In the genomic region with DNA sequence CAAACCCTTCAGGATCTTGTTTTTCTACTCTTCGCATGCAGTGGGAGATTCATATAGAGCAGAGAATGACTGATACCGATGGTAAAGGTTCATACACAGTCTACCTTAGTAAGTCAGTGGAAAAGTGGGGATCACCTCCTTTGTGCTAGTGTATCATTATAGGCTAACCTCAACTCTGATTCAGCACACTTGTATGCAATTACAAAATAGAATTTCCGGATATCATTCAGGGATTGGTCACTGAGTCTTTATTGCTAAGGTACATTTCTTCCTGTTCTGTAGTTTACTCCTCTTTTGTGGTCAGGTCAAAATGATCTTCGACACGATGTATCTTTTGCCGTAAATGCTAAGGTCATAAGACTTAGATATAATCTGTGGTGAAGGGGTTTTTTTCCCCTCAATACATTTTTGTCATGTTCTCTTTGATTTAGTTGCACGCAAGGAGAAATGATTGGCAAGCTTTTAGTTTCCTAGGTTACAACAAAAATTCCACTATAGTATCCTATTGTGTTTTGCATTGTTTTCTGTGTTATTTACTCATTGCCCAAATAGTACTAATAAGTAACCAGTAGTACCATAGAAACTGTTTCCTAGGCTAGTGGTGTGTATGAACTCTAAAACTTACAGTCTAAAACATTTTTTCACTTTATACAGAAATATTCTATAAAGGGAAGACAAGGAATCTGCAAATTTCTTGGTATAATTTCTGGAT, we compare ENCODE assay signal across 14 cellular contexts. TPM values are rescaled to one million over a fixed set of nuclear protein-coding genes. Genes with fewer than 3 reads are reported as not detected.
DNase-seq lines count a peak whose midpoint lies in the region; ATAC-seq and TF ChIP-seq lines count a peak whose summit lies in the region.
"Had no signal": no experiment of that assay in that cellular context is flagged by ENCODE, and none has a peak within 500 bp of the region (broad histone marks: within the 10 kb centered on the region; RNA-seq: fewer than 3 reads in every experiment).

No MANE protein-coding gene starts in this region.

- H3K4me3 ChIP-seq in mesenchymal stem cell (ENCODE audit: insufficient read depth in 1 of 2, low read depth in 1 of 2, low read length in 2 of 2): no peak overlapping the region

- CTCF ChIA-PET in activated CD8-positive, alpha-beta memory T cell treated with anti-CD3 and anti-CD28 coated beads, Interleukin-2, amount 10 ng/mL, durations not matched to agents 7 days and 5 days (lab: Charles Lee): no interaction called here
- CTCF ChIA-PET in activated CD4-positive, alpha-beta T cell treated with anti-CD3 and anti-CD28 coated beads, Interleukin-2, amount 10 ng/mL, durations not matched to agents 7 days and 5 days (lab: Charles Lee): no interaction called here

- no peak overlapping the region for H3K27ac Mint-ChIP-seq in activated CD8-positive, alpha-beta memory T cell treated with anti-CD3 and anti-CD28 coated beads, Interleukin-2, amount 10 ng/mL, durations not matched to agents 7 days and 5 days
- no peak overlapping the region for H3K27ac Mint-ChIP-seq in activated CD4-positive, alpha-beta T cell treated with anti-CD3 and anti-CD28 coated beads, Interleukin-2, amount 10 ng/mL, durations not matched to agents 7 days and 5 days
- H3K27ac Mint-ChIP-seq: activated T-cell treated with anti-CD3 and anti-CD28 coated beads, Interleukin-2, amount 50 U/mL, for 24 hours; brain had no signal

- H3K36me3 Mint-ChIP-seq in activated CD8-positive, alpha-beta memory T cell treated with anti-CD3 and anti-CD28 coated beads, Interleukin-2, amount 10 ng/mL, durations not matched to agents 7 days and 5 days: no peaks in the 10 kb centered on the region
- H3K36me3 Mint-ChIP-seq in activated CD4-positive, alpha-beta T cell treated with anti-CD3 and anti-CD28 coated beads, Interleukin-2, amount 10 ng/mL, durations not matched to agents 7 days and 5 days (ENCODE audit: low read depth): no peaks in the 10 kb centered on the region
- H3K36me3 Mint-ChIP-seq: brain had no signal

- peak overlapping the region; percentile 24 to 54 for H3K18ac ChIP-seq in mesenchymal stem cell (ENCODE audit: low read depth in 1 of 2, low read length in 2 of 2)

- H3K79me1 ChIP-seq in mesenchymal stem cell (replicated peaks; ENCODE audit: low read length, poor library complexity, severe bottlenecking): no peaks in the 10 kb centered on the region

- no peaks in the 10 kb centered on the region for H3K27me3 Mint-ChIP-seq in activated CD8-positive, alpha-beta memory T cell treated with anti-CD3 and anti-CD28 coated beads, Interleukin-2, amount 10 ng/mL, durations not matched to agents 7 days and 5 days
- H3K27me3 Mint-ChIP-seq in activated CD4-positive, alpha-beta T cell treated with anti-CD3 and anti-CD28 coated beads, Interleukin-2, amount 10 ng/mL, durations not matched to agents 7 days and 5 days: no peaks in the 10 kb centered on the region
- H3K27me3 Mint-ChIP-seq: activated T-cell treated with anti-CD3 and anti-CD28 coated beads, Interleukin-2, amount 50 U/mL, for 24 hours; brain had no signal

- no peaks in the 10 kb centered on the region for H3K9me3 Mint-ChIP-seq in activated CD8-positive, alpha-beta memory T cell treated with anti-CD3 and anti-CD28 coated beads, Interleukin-2, amount 10 ng/mL, durations not matched to agents 7 days and 5 days (ENCODE audit: low read depth)
- H3K9me3 Mint-ChIP-seq in activated CD4-positive, alpha-beta T cell treated with anti-CD3 and anti-CD28 coated beads, Interleukin-2, amount 10 ng/mL, durations not matched to agents 7 days and 5 days: no peaks in the 10 kb centered on the region
- H3K9me3 Mint-ChIP-seq: brain had no signal

- H3K4me1 ChIP-seq in mesenchymal stem cell (ENCODE audit: control insufficient read depth, insufficient read depth, low read depth, low read length): no peaks in the 10 kb centered on the region

- no peaks in the 10 kb centered on the region for H3K27me3 ChIP-seq in mesenchymal stem cell (ENCODE audit: control insufficient read depth in 1 of 2, insufficient read depth in 1 of 2, low read length in 2 of 2)
- H3K27me3 ChIP-seq: neutrophil had no signal

- H4K8ac ChIP-seq in mesenchymal stem cell (ENCODE audit: low read length): no peak overlapping the region

- WGBS in mesenchymal stem cell: 53% methylated on average over 4 of the region's 7 CpGs

- no peak overlapping the region for H2BK5ac ChIP-seq in mesenchymal stem cell (ENCODE audit: low read depth, low read length, poor library complexity, severe bottlenecking)

- no peaks in the 10 kb centered on the region for H3K4me1 Mint-ChIP-seq in activated CD8-positive, alpha-beta memory T cell treated with anti-CD3 and anti-CD28 coated beads, Interleukin-2, amount 10 ng/mL, durations not matched to agents 7 days and 5 days
- no peaks in the 10 kb centered on the region for H3K4me1 Mint-ChIP-seq in activated CD4-positive, alpha-beta T cell treated with anti-CD3 and anti-CD28 coated beads, Interleukin-2, amount 10 ng/mL, durations not matched to agents 7 days and 5 days
- H3K4me1 Mint-ChIP-seq: brain had no signal

- no peak overlapping the region for H2AK5ac ChIP-seq in mesenchymal stem cell (ENCODE audit: low read length, severe bottlenecking)

- H2BK15ac ChIP-seq in mesenchymal stem cell (ENCODE audit: low read depth, poor library complexity, severe bottlenecking): no peak overlapping the region

- H4K91ac ChIP-seq in mesenchymal stem cell (ENCODE audit: low read length): peak overlapping the region; percentile 27

- no peak overlapping the region for H3K4ac ChIP-seq in mesenchymal stem cell (ENCODE audit: low read depth in 1 of 2, low read length in 2 of 2)

- H3K4me2 ChIP-seq in mesenchymal stem cell (ENCODE audit: low read length, poor library complexity, severe bottlenecking): no peak overlapping the region

- peak; percentile 21 to 43 for ATAC-seq in activated CD4-positive, CD25-positive, alpha-beta regulatory T cell treated with anti-CD3 and anti-CD28 coated beads, Interleukin-2, amount 50 U/mL, for 24 hours
- ATAC-seq in HG03342 (IDR thresholded peaks at IDR 0.05; ENCODE audit: unreplicated experiment): peak; percentile 67
- peak; percentile 50 for ATAC-seq in SK-N-SH treated with all-trans-retinoic acid at 6 μM for 48 hours
- no peak for ATAC-seq in activated CD8-positive, alpha-beta memory T cell treated with anti-CD3 and anti-CD28 coated beads, Interleukin-2, amount 10 ng/mL, durations not matched to agents 7 days and 5 days
- no peak for ATAC-seq in GM21737 (IDR thresholded peaks at IDR 0.05; ENCODE audit: unreplicated experiment)

- H2BK12ac ChIP-seq in mesenchymal stem cell (ENCODE audit: low read length in 2 of 2): peak overlapping the region in 1 of 2 experiments; percentile 42

- no peak for DNase-seq in activated CD4-positive, CD25-positive, alpha-beta regulatory T cell (lab: John Stamatoyannopoulos, UW)
- DNase-seq in mesenchymal stem cell: peak; percentile 66
- no peak for DNase-seq in activated CD8-positive, alpha-beta memory T cell treated with anti-CD3 and anti-CD28 coated beads, Interleukin-2, amount 10 ng/mL, durations not matched to agents 7 days and 5 days
- DNase-seq in activated CD4-positive, alpha-beta T cell treated with anti-CD3 and anti-CD28 coated beads, Interleukin-2, amount 10 ng/mL, durations not matched to agents 7 days and 5 days: no peak
- DNase-seq: activated T-cell treated with anti-CD3 and anti-CD28 coated beads, Interleukin-2, amount 50 U/mL, for 24 hours; hippocampal formation; NCI-H1092; NCI-H446 had no signal

- no peak overlapping the region for H3K9ac ChIP-seq in mesenchymal stem cell (ENCODE audit: low read length)

- H2BK120ac ChIP-seq in mesenchymal stem cell (ENCODE audit: low read depth, low read length): no peak overlapping the region

- H3K9me3 ChIP-seq in mesenchymal stem cell (ENCODE audit: control insufficient read depth, low read length): no peaks in the 10 kb centered on the region
- H3K9me3 ChIP-seq: neutrophil had no signal

- no peak overlapping the region for H2AFZ ChIP-seq in mesenchymal stem cell (ENCODE audit: low read depth, low read length)

- no peak overlapping the region for H3K4me3 Mint-ChIP-seq in activated CD8-positive, alpha-beta memory T cell treated with anti-CD3 and anti-CD28 coated beads, Interleukin-2, amount 10 ng/mL, durations not matched to agents 7 days and 5 days
- H3K4me3 Mint-ChIP-seq in activated CD4-positive, alpha-beta T cell treated with anti-CD3 and anti-CD28 coated beads, Interleukin-2, amount 10 ng/mL, durations not matched to agents 7 days and 5 days: no peak overlapping the region
- H3K4me3 Mint-ChIP-seq: activated T-cell treated with anti-CD3 and anti-CD28 coated beads, Interleukin-2, amount 50 U/mL, for 24 hours; brain had no signal

- H3K14ac ChIP-seq in mesenchymal stem cell (ENCODE audit: low read length in 2 of 2): no peak overlapping the region

- no peak overlapping the region for H3K23ac ChIP-seq in mesenchymal stem cell (ENCODE audit: low read length in 2 of 2)

- no peaks in the 10 kb centered on the region for H3K36me3 ChIP-seq in mesenchymal stem cell (ENCODE audit: control insufficient read depth in 1 of 2, insufficient read depth in 2 of 2, low read depth in 1 of 2, low read length in 2 of 2)
- H3K36me3 ChIP-seq: neutrophil had no signal

- H3K27ac ChIP-seq in mesenchymal stem cell (ENCODE audit: low read length, poor library complexity, severe bottlenecking): no peak overlapping the region
- H3K27ac ChIP-seq: neutrophil had no signal

- POLR2A ChIA-PET in activated CD4-positive, alpha-beta T cell treated with anti-CD3 and anti-CD28 coated beads, Interleukin-2, amount 10 ng/mL, durations not matched to agents 7 days and 5 days (lab: Charles Lee): no interaction called here

TF ChIP-seq in SK-N-SH treated with all-trans-retinoic acid at 6 μM for 48 hours, 23 proteins besides CTCF, POLR2A, EP300 and RAD21:
- TF ChIP-seq OSR1 (CRISPR knock-in tag; IDR thresholded peaks at IDR 0.05) (0 out of 2 replicates have a peak, but pooled peaks have one; percentile 45), ZNF8 (CRISPR knock-in tag; IDR thresholded peaks at IDR 0.05) (no peak)

RNA-seq across cellular contexts. Expression of gene PLA2G4A, which starts 35.7 kb away (rescaled TPM):
- 7.0 TPM for polyA plus RNA-seq in mesenchymal stem cell (2013, experiment 1 of 2)
- polyA plus RNA-seq in mesenchymal stem cell (2013, experiment 2 of 2): 7.8 TPM
- total RNA-seq in activated CD8-positive, alpha-beta memory T cell treated with anti-CD3 and anti-CD28 coated beads, Interleukin-2, amount 10 ng/mL, durations not matched to agents 7 days and 5 days: 1 to 10 TPM in 1 of 2 experiments, not detected in 1; 2.0 TPM
- not detected for total RNA-seq in activated CD4-positive, alpha-beta T cell treated with anti-CD3 and anti-CD28 coated beads, Interleukin-2, amount 10 ng/mL, durations not matched to agents 7 days and 5 days

Comparison
In these comparisons a context has a peak if more than half of its experiments do, and no peak if none do; other contexts are left out.
1. ATAC-seq: peak in activated CD4-positive, CD25-positive, alpha-beta regulatory T cell treated with anti-CD3 and anti-CD28 coated beads, Interleukin-2, amount 50 U/mL, for 24 hours (2 of 2), HG03342 (single experiment) and SK-N-SH treated with all-trans-retinoic acid at 6 μM for 48 hours (single experiment); none in activated CD8-positive, alpha-beta memory T cell treated with anti-CD3 and anti-CD28 coated beads, Interleukin-2, amount 10 ng/mL, durations not matched to agents 7 days and 5 days (single experiment) and GM21737 (single experiment).